In genomic region chr11:126929186-126930085, GRCh38 we compare ENCODE assay signal across 10 cellular contexts.
DNase-seq lines count a peak whose midpoint lies in the region; ATAC-seq and TF ChIP-seq lines count a peak whose summit lies in the region.
"Had no signal": no experiment of that assay in that cellular context is flagged by ENCODE, and none has a peak within 500 bp of the region (broad histone marks: within the 10 kb centered on the region; RNA-seq: fewer than 3 reads in every experiment).

No MANE protein-coding gene starts in this region.

- no peaks in the 10 kb centered on the region for H3K9me3 ChIP-seq in smooth muscle cell (replicated peaks; ENCODE audit: low read depth)
- H3K9me3 ChIP-seq: vagina had no signal

- H3K36me3 ChIP-seq in smooth muscle cell (ENCODE audit: low read depth) = no peaks in the 10 kb centered on the region
- H3K36me3 ChIP-seq: vagina had no signal

- H3K4me1 ChIP-seq in smooth muscle cell (ENCODE audit: low read depth) = no peaks in the 10 kb centered on the region
- H3K4me1 ChIP-seq: vagina had no signal

- peak overlapping the region; percentile 49 for H3K27ac ChIP-seq in smooth muscle cell (ENCODE audit: low read depth)
- H3K27ac ChIP-seq: vagina had no signal

- no peaks in the 10 kb centered on the region for H3K27me3 Mint-ChIP-seq in glutamatergic neuron (ENCODE audit: unreplicated experiment)
- H3K27me3 Mint-ChIP-seq in immature natural killer cell (ENCODE audit: low read depth in 3 of 3) = peaks cover 4 to 13% (median 10%) of the 10 kb centered on the region in 3 donors

- H3K4me3 Mint-ChIP-seq in glutamatergic neuron (ENCODE audit: unreplicated experiment) = no peak overlapping the region
- H3K4me3 Mint-ChIP-seq in immature natural killer cell = no peak overlapping the region
- H3K4me3 Mint-ChIP-seq: T-helper 17 cell had no signal

- H3K36me3 Mint-ChIP-seq in glutamatergic neuron (ENCODE audit: unreplicated experiment) = peaks cover 5% of the 10 kb centered on the region
- no peaks in the 10 kb centered on the region for H3K36me3 Mint-ChIP-seq in immature natural killer cell

- no peaks in the 10 kb centered on the region for H4K20me1 ChIP-seq in smooth muscle cell (ENCODE audit: low read depth)

- H3K4me3 ChIP-seq in smooth muscle cell = no peak overlapping the region
- H3K4me3 ChIP-seq: vagina had no signal

- H3K4me1 Mint-ChIP-seq in glutamatergic neuron (ENCODE audit: low read depth, unreplicated experiment) = peaks cover 17% of the 10 kb centered on the region
- H3K4me1 Mint-ChIP-seq in immature natural killer cell = no peaks in the 10 kb centered on the region
- H3K4me1 Mint-ChIP-seq: T-helper 17 cell had no signal

- peaks cover 4% of the 10 kb centered on the region for H3K9me3 Mint-ChIP-seq in glutamatergic neuron (ENCODE audit: unreplicated experiment)
- no peaks in the 10 kb centered on the region for H3K9me3 Mint-ChIP-seq in immature natural killer cell

- WGBS in smooth muscle cell (ENCODE audit: low lambda C conversion rate) = 65% methylated on average over 10 of the region's 10 CpGs

- H2AFZ ChIP-seq in smooth muscle cell (ENCODE audit: low read depth) = no peak overlapping the region

- H3K4me2 ChIP-seq in smooth muscle cell = no peak overlapping the region

- no peak for TF ChIP-seq CTCF in glutamatergic neuron (IDR thresholded peaks at IDR 0.05; ENCODE audit: partially characterized antibody, unreplicated experiment)
- TF ChIP-seq CTCF in smooth muscle cell (IDR thresholded peaks at IDR 0.05; ENCODE audit: borderline replicate concordance, insufficient read depth, poor library complexity, severe bottlenecking) = no peak

- DNase-seq in NCI-H1417 (lab: John Stamatoyannopoulos, UW) (peak; percentile 40 to 83 (median 72)), NCI-H1417 treated with DMSO at 0.1 percent for 48 hours (lab: John Stamatoyannopoulos, UW) (no peak), glutamatergic neuron (no peak), smooth muscle cell (lab: John Stamatoyannopoulos, UW; ENCODE audit: unreplicated experiment) (no peak), immature natural killer cell (no peak)
- no peak for DNase-seq in activated naive CD4-positive, alpha-beta T cell treated with Interleukin-2 at 50 U/mL for 16 hours
- DNase-seq: T-helper 17 cell had no signal

- ATAC-seq in SK-N-SH treated with all-trans-retinoic acid at 6 μM for 48 hours (peak; percentile 75), HG03045 (IDR thresholded peaks at IDR 0.05; ENCODE audit: unreplicated experiment) (no peak)
- ATAC-seq: T-helper 17 cell had no signal

- no peak overlapping the region for H3K9ac ChIP-seq in smooth muscle cell (ENCODE audit: low read depth)

- H3K27me3 ChIP-seq in smooth muscle cell (ENCODE audit: low read depth) = no peaks in the 10 kb centered on the region
- H3K27me3 ChIP-seq: vagina had no signal

- H3F3A ChIP-seq in smooth muscle cell (ENCODE audit: low read depth) = no peaks in the 10 kb centered on the region

- H3K27ac Mint-ChIP-seq in glutamatergic neuron (ENCODE audit: unreplicated experiment) = peak overlapping the region; percentile 46
- H3K27ac Mint-ChIP-seq in immature natural killer cell = no peak overlapping the region
- H3K27ac Mint-ChIP-seq: T-helper 17 cell had no signal

- H3K79me2 ChIP-seq in smooth muscle cell (ENCODE audit: low read depth) = no peaks in the 10 kb centered on the region

TF ChIP-seq in SK-N-SH treated with all-trans-retinoic acid at 6 μM for 48 hours, 23 proteins besides CTCF, POLR2A, EP300 and RAD21:
- TF ChIP-seq TCF4 (CRISPR knock-in tag; IDR thresholded peaks at IDR 0.05; ENCODE audit: borderline replicate concordance) = no peak
- no peak for TF ChIP-seq CSDC2 (CRISPR knock-in tag; IDR thresholded peaks at IDR 0.05)
- TF ChIP-seq SNAI2 (CRISPR knock-in tag; IDR thresholded peaks at IDR 0.05) = no peak
- no peak for TF ChIP-seq BACH2 (CRISPR knock-in tag; IDR thresholded peaks at IDR 0.05; ENCODE audit: borderline replicate concordance)
- no peak for TF ChIP-seq POU6F1 (CRISPR knock-in tag; IDR thresholded peaks at IDR 0.05; ENCODE audit: borderline replicate concordance, low read depth)
- TF ChIP-seq ZC3H10 (CRISPR knock-in tag; IDR thresholded peaks at IDR 0.05) = no peak
- no peak for TF ChIP-seq CSRNP3 (CRISPR knock-in tag; IDR thresholded peaks at IDR 0.05)
- no peak for TF ChIP-seq ARNTL (CRISPR knock-in tag; IDR thresholded peaks at IDR 0.05; ENCODE audit: borderline replicate concordance, low read depth)
- TF ChIP-seq OSR1 (CRISPR knock-in tag; IDR thresholded peaks at IDR 0.05) = no peak
- no peak for TF ChIP-seq ZNF8 (CRISPR knock-in tag; IDR thresholded peaks at IDR 0.05)
- TF ChIP-seq PPARA (CRISPR knock-in tag; IDR thresholded peaks at IDR 0.05; ENCODE audit: borderline replicate concordance) = no peak

Comparison
In these comparisons a context has a peak if more than half of its experiments do, and no peak if none do; other contexts are left out.
1. DNase-seq: peak in NCI-H1417 (3 of 3); none in NCI-H1417 treated with DMSO at 0.1 percent for 48 hours (single experiment), glutamatergic neuron (single experiment), smooth muscle cell (single experiment), immature natural killer cell (0 of 3) and activated naive CD4-positive, alpha-beta T cell treated with Interleukin-2 at 50 U/mL for 16 hours (single experiment).